19 cellular contexts compared by ENCODE assay signal in genomic region chr4:109589605-109590004, GRCh38. TPM values are rescaled to one million over a fixed set of nuclear protein-coding genes. Genes with fewer than 3 reads are reported as not detected.
DNase-seq lines count a peak whose midpoint lies in the region; ATAC-seq, FAIRE-seq and TF ChIP-seq lines count a peak whose summit lies in the region.
"Had no signal": no experiment of that assay in that cellular context is flagged by ENCODE, and none has a peak within 500 bp of the region (broad histone marks: within the 10 kb centered on the region; RNA-seq: fewer than 3 reads in every experiment).

No MANE protein-coding gene starts in this region.

- H3K79me2 ChIP-seq in keratinocyte (ENCODE audit: control insufficient read depth, insufficient read depth, low read length) = peaks cover 2% of the 10 kb centered on the region

- H3K36me3 Mint-ChIP-seq in T-helper 17 cell (ENCODE audit: low read depth) = no peaks in the 10 kb centered on the region

- peak overlapping the region; percentile 51 for H3K9ac ChIP-seq in keratinocyte (ENCODE audit: control insufficient read depth, extremely low read depth, insufficient read depth, low read length)
- H3K9ac ChIP-seq: neural progenitor cell had no signal

- DNase-seq in right atrium auricular region (ENCODE audit: low spot score) (no peak), left ventricle myocardium inferior (no peak), T-helper 17 cell (no peak), keratinocyte (ENCODE audit: low read depth, low spot score) (no peak), NCI-H774 (lab: John Stamatoyannopoulos, UW) (no peak), NCI-H1092 (lab: John Stamatoyannopoulos, UW) (no peak)
- DNase-seq: aorta, Caco-2, EL, hippocampal formation, NCI-H1417, NCI-H2171, NCI-H748 treated with DMSO at 0.1 percent for 48 hours, retina, SW 1271 had no signal

- peak overlapping the region; percentile 87 for H3K4me2 ChIP-seq in keratinocyte (ENCODE audit: control insufficient read depth, extremely low read depth, insufficient read depth, low read depth, low read length)
- H3K4me2 ChIP-seq: neural progenitor cell had no signal

- peak overlapping the region; percentile 66 to 80 for H3K27ac ChIP-seq in right atrium auricular region
- H3K27ac ChIP-seq in left ventricle myocardium inferior (replicated peaks) = no peak overlapping the region
- peak overlapping the region; percentile 72 for H3K27ac ChIP-seq in keratinocyte (ENCODE audit: control insufficient read depth, insufficient read depth, low read length)
- H3K27ac ChIP-seq: neural progenitor cell had no signal

- no peaks in the 10 kb centered on the region for H3K27me3 Mint-ChIP-seq in T-helper 17 cell

- H3K9me1 ChIP-seq in keratinocyte (ENCODE audit: control insufficient read depth, extremely low read depth, insufficient read depth, low read length) = no peaks in the 10 kb centered on the region

- intact Hi-C loops in left ventricle myocardium inferior (cut with micrococcal nuclease) = no loop called here

- H2AFZ ChIP-seq in keratinocyte (ENCODE audit: control insufficient read depth, low read length) = peak overlapping the region; percentile 89
- H2AFZ ChIP-seq: neural progenitor cell had no signal

- H4K20me1 ChIP-seq in keratinocyte (ENCODE audit: control insufficient read depth, extremely low read depth, insufficient read depth, low read length) = no peaks in the 10 kb centered on the region

- FAIRE-seq in keratinocyte (lab: Jason Lieb, UNC) = no peak
- FAIRE-seq: GM18507, RCC 7860 had no signal

- H3K9me3 ChIP-seq in right atrium auricular region = peaks cover 0 to 4% of the 10 kb centered on the region in 2 donors
- peaks cover 8% of the 10 kb centered on the region for H3K9me3 ChIP-seq in left ventricle myocardium inferior (replicated peaks)
- no peaks in the 10 kb centered on the region for H3K9me3 ChIP-seq in T-helper 17 cell (ENCODE audit: control insufficient read depth, low read length, poor library complexity, severe bottlenecking)
- H3K9me3 ChIP-seq in keratinocyte (ENCODE audit: control insufficient read depth, low read depth, low read length) = no peaks in the 10 kb centered on the region
- H3K9me3 ChIP-seq: Caco-2 had no signal

- H3K27me3 ChIP-seq in right atrium auricular region = no peaks in the 10 kb centered on the region
- H3K27me3 ChIP-seq in left ventricle myocardium inferior (ENCODE audit: low read depth) = no peaks in the 10 kb centered on the region
- no peaks in the 10 kb centered on the region for H3K27me3 ChIP-seq in keratinocyte (ENCODE audit: control insufficient read depth, extremely low read depth, insufficient read depth, low read length)
- H3K27me3 ChIP-seq: neural progenitor cell had no signal

- dilution Hi-C loops in keratinocyte (cut with MboI; ENCODE audit: extremely low pct_ligation_motif_present, low sequenced_read_pairs) = no loop called here

- TF ChIP-seq CTCF in right atrium auricular region (IDR thresholded peaks at IDR 0.05) (no peak), left ventricle myocardium inferior (IDR thresholded peaks at IDR 0.05; ENCODE audit: borderline replicate concordance) (no peak), keratinocyte (optimal IDR thresholded peaks at IDR 0.05 in 1 of 3, IDR thresholded peaks at IDR 0.05 in 1 of 3, conservative IDR thresholded peaks at IDR 0.05 in 1 of 3; ENCODE audit: extremely low read depth in 1 of 3, insufficient read depth in 2 of 3, low read length in 3 of 3) (no peak)

- peaks cover 33% of the 10 kb centered on the region for H3K4me1 Mint-ChIP-seq in T-helper 17 cell
- H3K4me1 Mint-ChIP-seq: neural progenitor cell had no signal

- no peak overlapping the region for H3K4me3 Mint-ChIP-seq in T-helper 17 cell
- H3K4me3 Mint-ChIP-seq: neural progenitor cell had no signal

- no peaks in the 10 kb centered on the region for H3K36me3 ChIP-seq in right atrium auricular region
- H3K36me3 ChIP-seq in left ventricle myocardium inferior = no peaks in the 10 kb centered on the region
- no peaks in the 10 kb centered on the region for H3K36me3 ChIP-seq in keratinocyte (ENCODE audit: control insufficient read depth in 2 of 2, extremely low read depth in 1 of 2, insufficient read depth in 2 of 2, low read length in 2 of 2)
- H3K36me3 ChIP-seq: neural progenitor cell had no signal

- H3K4me3 ChIP-seq in right atrium auricular region (no peak overlapping the region), left ventricle myocardium inferior (no peak overlapping the region), keratinocyte (ENCODE audit: control insufficient read depth in 2 of 3, extremely low read depth in 1 of 3, insufficient read depth in 2 of 3, low read depth in 1 of 3, low read length in 3 of 3) (peak overlapping the region in 2 of 3 experiments; percentile 43 to 59)
- H3K4me3 ChIP-seq: neural progenitor cell had no signal

- H3K4me1 ChIP-seq in right atrium auricular region = peaks cover 0 to 28% of the 10 kb centered on the region in 2 donors
- peaks cover 21% of the 10 kb centered on the region for H3K4me1 ChIP-seq in left ventricle myocardium inferior
- peaks cover 24% of the 10 kb centered on the region for H3K4me1 ChIP-seq in keratinocyte (ENCODE audit: control insufficient read depth, extremely low read depth, insufficient read depth, low read length)
- H3K4me1 ChIP-seq: neural progenitor cell had no signal

- peak overlapping the region; percentile 45 for H3K27ac Mint-ChIP-seq in T-helper 17 cell
- H3K27ac Mint-ChIP-seq: neural progenitor cell had no signal

- no peak for ATAC-seq in T-helper 17 cell
- no peak for ATAC-seq in HG02981 (IDR thresholded peaks at IDR 0.05; ENCODE audit: unreplicated experiment)

RNA-seq across cellular contexts. Expression of gene MCUB, which starts 29.6 kb away (rescaled TPM):
- total RNA-seq in right atrium auricular region (10 to 100 TPM; 25.0 to 28.1 TPM), left ventricle myocardium inferior (3.3 TPM), T-helper 17 cell (10 to 100 TPM; 81.0 to 90.0 TPM)
- polyA plus RNA-seq in keratinocyte = 13.1 to 20.6 TPM (median 20.3 TPM) in 3 replicates
- 1.4 TPM for polyA plus RNA-seq in keratinocyte (2011; ENCODE audit: low read depth)
- polyA plus RNA-seq in keratinocyte (2011; cell fraction: cytosol; rRNA removed) = 11.6 and 13.6 TPM in 2 replicates
- polyA plus RNA-seq in keratinocyte (2011; cell fraction: nucleus; rRNA removed) = 4.7 and 5.7 TPM in 2 replicates
- polyA plus RNA-seq in keratinocyte (2012; ENCODE audit: low replicate concordance) = 3.7 and 21.5 TPM in 2 replicates
- 1.3 to 18.9 TPM (median 10.1 TPM) in 3 replicates for polyA minus RNA-seq in keratinocyte
- polyA minus RNA-seq in keratinocyte (2011; cell fraction: cytosol; rRNA and poly(A)+ RNA removed) = 7.5 TPM
- polyA minus RNA-seq in keratinocyte (2011; cell fraction: nucleus; rRNA and poly(A)+ RNA removed) = 3.6 and 4.6 TPM in 2 replicates

Comparison
In these comparisons a context has a peak if more than half of its experiments do, and no peak if none do; other contexts are left out.
1. H3K4me3 ChIP-seq: peak in keratinocyte (2 of 3); none in right atrium auricular region (0 of 2) and left ventricle myocardium inferior (single experiment).